In the genomic region with DNA sequence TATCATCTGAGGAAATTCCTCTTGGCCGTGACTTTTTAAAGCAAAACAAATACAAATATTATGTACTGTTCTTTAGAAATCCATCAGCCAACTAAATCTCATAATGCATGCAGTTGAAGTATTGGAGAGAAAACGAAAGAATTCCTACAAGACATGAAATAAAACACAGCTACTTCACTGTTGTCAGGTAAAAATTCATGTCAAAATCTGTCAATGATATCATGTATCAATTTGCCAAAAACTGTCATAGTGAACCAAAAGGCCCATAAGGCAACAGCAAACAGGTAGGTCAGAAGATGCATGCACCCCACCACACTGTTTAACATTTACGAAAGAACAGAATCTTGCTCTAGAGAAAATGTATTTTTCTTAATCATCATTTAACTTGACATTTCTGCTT, we compare ENCODE assay signal across 23 cellular contexts. TPM values are rescaled to one million over a fixed set of nuclear protein-coding genes. Genes with fewer than 3 reads are reported as not detected.
"Had no signal": no experiment of that assay in that cellular context is flagged by ENCODE, and none has a peak within 500 bp of the region (broad histone marks: within the 10 kb centered on the region; RNA-seq: fewer than 3 reads in every experiment).

No MANE protein-coding gene starts in this region.

- H3K9me3 ChIP-seq: neutrophil, pancreas, thoracic aorta, upper lobe of left lung had no signal

- DNase-seq: activated CD4-positive, alpha-beta T cell treated with anti-CD3 and anti-CD28 coated beads, Interleukin-2, amount 10 ng/mL, durations not matched to agents 7 days and 5 days; activated CD8-positive, alpha-beta memory T cell treated with anti-CD3 and anti-CD28 coated beads, Interleukin-2, amount 50 U/mL, for 4 hours; activated naive CD4-positive, alpha-beta T cell treated with anti-CD3 and anti-CD28 coated beads, Interleukin-2, amount 10 ng/mL, durations not matched to agents 7 days and 5 days; activated naive CD8-positive, alpha-beta T cell treated with anti-CD3 and anti-CD28 coated beads, Interleukin-2, amount 50 U/mL, for 24 hours; activated T-cell treated with anti-CD3 and anti-CD28 coated beads, Interleukin-2, amount 50 U/mL, for 4 hours; aorta; dermis blood vessel endothelial cell; effector memory CD8-positive, alpha-beta T cell; foreskin melanocyte; glutamatergic neuron; natural killer cell; pancreas; stimulated activated CD4-positive, alpha-beta T cell treated with anti-CD3 and anti-CD28 coated beads, Interleukin-4, amount 100 ng/mL, for 4 hours; upper lobe of left lung had no signal

- ATAC-seq: activated CD4-positive, CD25-positive, alpha-beta regulatory T cell treated with anti-CD3 and anti-CD28 coated beads, Interleukin-2, amount 50 U/mL, for 24 hours; activated naive CD8-positive, alpha-beta T cell treated with anti-CD3 and anti-CD28 coated beads, Interleukin-2, amount 50 U/mL, for 24 hours; activated T-cell treated with anti-CD3 and anti-CD28 coated beads, Interleukin-2, amount 50 U/mL, for 4 hours; effector memory CD8-positive, alpha-beta T cell; natural killer cell; pancreas; sciatic nerve; stimulated activated memory B cell treated with anti-CD40 and anti-IgM and Interleukin-4, amounts not matched to agents 10 μg/mL and 1 μg/mL and 100 μg/mL, for 72 hours had no signal

- H3K36me3 ChIP-seq: neutrophil, pancreas, thoracic aorta, upper lobe of left lung had no signal

- H3K4me3 ChIP-seq: pancreas, smooth muscle cell, thoracic aorta, upper lobe of left lung had no signal

- H3K27me3 ChIP-seq: neutrophil, pancreas, upper lobe of left lung had no signal

- H3K4me2 ChIP-seq: smooth muscle cell had no signal

- H3K27ac ChIP-seq: neutrophil, pancreas, thoracic aorta, upper lobe of left lung had no signal

RNA-seq across cellular contexts. Expression of gene GPR22, which starts 2.3 kb away (rescaled TPM):
- total RNA-seq: activated CD4-positive, alpha-beta T cell treated with anti-CD3 and anti-CD28 coated beads, Interleukin-2, amount 10 ng/mL, durations not matched to agents 7 days and 5 days; activated T-cell treated with anti-CD3 and anti-CD28 coated beads, Interleukin-2, amount 50 U/mL, for 4 hours; aorta; chondrocyte; kidney epithelial cell; liver; natural killer cell; pancreas; sciatic nerve; smooth muscle cell; thoracic aorta; upper lobe of left lung had no signal
